ENCODE assay signal across 19 cellular contexts in the genomic region with DNA sequence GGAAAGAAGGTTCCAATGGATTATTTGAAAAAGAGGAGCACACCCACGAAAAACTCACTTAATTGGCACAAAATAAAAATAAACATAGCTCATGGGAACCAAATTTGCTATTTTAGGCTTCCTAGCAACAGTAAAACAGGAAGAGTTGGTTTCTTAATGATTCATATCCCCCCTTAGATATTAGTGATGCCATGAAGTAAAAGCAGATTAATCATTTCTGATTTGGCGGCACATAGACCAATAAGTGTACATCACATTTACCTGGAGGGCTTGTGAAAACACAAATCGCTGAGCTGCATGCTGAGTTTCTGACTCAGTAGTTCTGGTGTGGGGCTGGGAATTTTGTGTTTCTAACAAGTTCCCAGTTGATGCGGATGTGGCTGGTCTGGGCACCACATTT.
"Had no signal": no experiment of that assay in that cellular context is flagged by ENCODE, and none has a peak within 500 bp of the region (broad histone marks: within the 10 kb centered on the region; RNA-seq: fewer than 3 reads in every experiment).

No MANE protein-coding gene starts in this region.

- H3K27me3 ChIP-seq: hepatocyte, suprapubic skin, tibial nerve had no signal

- H3K36me3 ChIP-seq: left ventricle myocardium inferior, stomach, suprapubic skin, tibial nerve had no signal

- DNase-seq: activated CD4-positive, alpha-beta memory T cell treated with anti-CD3 and anti-CD28 coated beads for 36 hours; activated CD4-positive, alpha-beta T cell treated with anti-CD3 and anti-CD28 coated beads for 48 hours; activated effector memory CD4-positive, alpha-beta T cell treated with Interleukin-2 at 50 U/mL for 16 hours; activated naive CD4-positive, alpha-beta T cell treated with anti-CD3 and anti-CD28 coated beads, Interleukin-2, amount 50 U/mL, for 16 hours; activated naive CD8-positive, alpha-beta T cell treated with anti-CD3 and anti-CD28 coated beads, Interleukin-2, amount 50 U/mL, for 24 hours; activated T-cell treated with anti-CD3 and anti-CD28 coated beads, Interleukin-2, amount 50 U/mL, for 72 hours; central memory CD4-positive, alpha-beta T cell; dermis blood vessel endothelial cell; effector memory CD4-positive, alpha-beta T cell; glutamatergic neuron; immature natural killer cell; left ventricle myocardium inferior; naive thymus-derived CD8-positive, alpha-beta T cell; small intestine; stimulated activated CD4-positive, alpha-beta T cell treated with anti-CD3 and anti-CD28 coated beads, Interleukin-2, amount 100 ng/mL, for 24 hours; stomach had no signal

- H3K4me1 ChIP-seq: left ventricle myocardium inferior, stomach, suprapubic skin, tibial nerve had no signal

- H3K9me3 ChIP-seq: left ventricle myocardium inferior, suprapubic skin, tibial nerve had no signal

- H3K27ac ChIP-seq: hepatocyte, left ventricle myocardium inferior, stomach, suprapubic skin, tibial nerve had no signal

- H3K4me3 ChIP-seq: hepatocyte, left ventricle myocardium inferior, stomach, suprapubic skin, tibial nerve had no signal

- H3K4me2 ChIP-seq: hepatocyte had no signal
